Comparison of ENCODE assay signal across 18 cellular contexts in genomic region chr1:42164551-42165420, GRCh38. TPM values are rescaled to one million over a fixed set of nuclear protein-coding genes. Genes with fewer than 3 reads are reported as not detected.
DNase-seq lines count a peak whose midpoint lies in the region; ATAC-seq and TF ChIP-seq lines count a peak whose summit lies in the region.
"Had no signal": no experiment of that assay in that cellular context is flagged by ENCODE, and none has a peak within 500 bp of the region (broad histone marks: within the 10 kb centered on the region; RNA-seq: fewer than 3 reads in every experiment).

TSS of gene GUCA2A (minus strand) at chr1:42164745. CDS start at chr1:42164712, 33 bp downstream.

- no peaks in the 10 kb centered on the region for H3K79me2 ChIP-seq in mammary epithelial cell (ENCODE audit: insufficient read depth, low read length)

- H3K9ac ChIP-seq in mammary epithelial cell (ENCODE audit: insufficient read depth, low read length) (no peak within 1 kb of the TSS), mucosa of rectum (ENCODE audit: low read depth in 1 of 2, low read length in 2 of 2) (peak within 1 kb of the TSS; percentile 52 to 76)

- CTCF ChIA-PET in mammary epithelial cell (lab: Charles Lee; ENCODE audit: low non-redundant PET) = no interaction called here

- no TSS peak for BruUV-seq in mammary epithelial cell (replicated peaks; lab: Mats Ljungman, UMichigan)

- H3K4me2 ChIP-seq in mammary epithelial cell (ENCODE audit: insufficient read depth, low read depth, low read length) = peak within 1 kb of the TSS; percentile 15

- dilution Hi-C loops in mammary epithelial cell (cut with HindIII; ENCODE audit: low sequenced_read_pairs) = no loop called here

- no peak for TF ChIP-seq POLR2A in upper lobe of left lung (IDR thresholded peaks at IDR 0.05)

- H3K27me3 ChIP-seq in mammary epithelial cell (ENCODE audit: insufficient read depth, low read length) (no peaks in the 10 kb centered on the region), mucosa of rectum (ENCODE audit: control insufficient read depth in 2 of 2, insufficient read depth in 2 of 2, low read length in 2 of 2) (no peaks in the 10 kb centered on the region), upper lobe of left lung (no peaks in the 10 kb centered on the region), left lung (no peaks in the 10 kb centered on the region)
- H3K27me3 ChIP-seq: suprapubic skin had no signal

- in situ Hi-C loops in mammary epithelial cell (cut with MboI; ENCODE audit: low sequenced_read_pairs in 2 of 2) = no loop called here

- intact Hi-C loops in mammary epithelial cell (cut with micrococcal nuclease) = no loop called here
- intact Hi-C loops in left lung (cut with DNase I) = no loop called here

- H3K27ac ChIP-seq in mammary epithelial cell (ENCODE audit: insufficient read depth, low read depth, low read length) (no peak within 1 kb of the TSS), mucosa of rectum (ENCODE audit: low read depth in 2 of 2, low read length in 2 of 2) (peak within 1 kb of the TSS; percentile 84 to 88), upper lobe of left lung (peak within 1 kb of the TSS in 3 of 4 donors; percentile 10 to 42 (median 32)), left lung (no peak within 1 kb of the TSS)
- H3K27ac ChIP-seq: coronary artery, suprapubic skin had no signal

- DNase-seq in LoVo (ENCODE audit: low spot score) = peak; percentile 12
- DNase-seq in mammary epithelial cell = no peak
- DNase-seq in upper lobe of left lung = no peak
- no peak for DNase-seq in left lung
- DNase-seq in NCI-H1092 (lab: John Stamatoyannopoulos, UW) = no peak
- DNase-seq: activated CD8-positive, alpha-beta T cell treated with anti-CD3 and anti-CD28 coated beads for 36 hours; activated naive CD4-positive, alpha-beta T cell treated with anti-CD3 and anti-CD28 coated beads, Interleukin-2, amount 10 ng/mL, durations not matched to agents 7 days and 5 days; activated T-cell treated with anti-CD3 and anti-CD28 coated beads, Interleukin-2, amount 50 U/mL, for 4 hours; GOT3; NCI-H2171; T-helper 2 cell had no signal

- no peak within 1 kb of the TSS for H3K4me3 ChIP-seq in mammary epithelial cell (replicated peaks in 1 of 3; ENCODE audit: insufficient read depth in 1 of 3, low read depth in 2 of 3, low read length in 3 of 3)
- peak within 1 kb of the TSS; percentile 51 to 61 for H3K4me3 ChIP-seq in mucosa of rectum (ENCODE audit: low read length in 2 of 2)
- H3K4me3 ChIP-seq in upper lobe of left lung = no peak within 1 kb of the TSS
- H3K4me3 ChIP-seq in left lung = no peak within 1 kb of the TSS
- H3K4me3 ChIP-seq: coronary artery, suprapubic skin had no signal

- H3K9me3 ChIP-seq in mammary epithelial cell (replicated peaks; ENCODE audit: insufficient read depth, low read length) (no peaks in the 10 kb centered on the region), mucosa of rectum (ENCODE audit: control insufficient read depth in 2 of 2, low read length in 2 of 2) (peaks cover 0 to 2% of the 10 kb centered on the region in 2 donors), upper lobe of left lung (peaks cover 0 to 8% (median 5%) of the 10 kb centered on the region in 4 donors), left lung (peaks cover 0 to 10% of the 10 kb centered on the region in 2 donors)
- H3K9me3 ChIP-seq: suprapubic skin had no signal

- H3K4me1 ChIP-seq in mammary epithelial cell (ENCODE audit: insufficient read depth, low read length) (peaks cover 23% of the 10 kb centered on the region), mucosa of rectum (ENCODE audit: control insufficient read depth in 2 of 2, insufficient read depth in 2 of 2, low read length in 2 of 2) (peaks cover 29 to 50% of the 10 kb centered on the region in 2 donors), upper lobe of left lung (peaks cover 9 to 21% (median 13%) of the 10 kb centered on the region in 4 donors), left lung (peaks cover 0 to 14% of the 10 kb centered on the region in 2 donors)

- no peak within 1 kb of the TSS for H2AFZ ChIP-seq in mammary epithelial cell (ENCODE audit: low read depth, low read length)

- ATAC-seq in upper lobe of left lung (ENCODE audit: low FRiP score in 2 of 2) (no peak), GM18909 (IDR thresholded peaks at IDR 0.05; ENCODE audit: poor library complexity, unreplicated experiment) (no peak), left lung (no peak)
- ATAC-seq: activated CD8-positive, alpha-beta T cell treated with anti-CD3 and anti-CD28 coated beads for 36 hours; activated T-cell treated with anti-CD3 and anti-CD28 coated beads, Interleukin-2, amount 50 U/mL, for 4 hours had no signal

- TF ChIP-seq CTCF in mammary epithelial cell (conservative IDR thresholded peaks at IDR 0.05 in 1 of 2, IDR thresholded peaks at IDR 0.05 in 1 of 2; ENCODE audit: extremely low read depth in 1 of 2, insufficient read depth in 1 of 2, low read depth in 1 of 2, low read length in 2 of 2) (no peak), upper lobe of left lung (IDR thresholded peaks at IDR 0.05) (no peak), left lung (IDR thresholded peaks at IDR 0.05) (no peak)

- H4K20me1 ChIP-seq in mammary epithelial cell (ENCODE audit: insufficient read depth, low read length) = no peaks in the 10 kb centered on the region

- H3K36me3 ChIP-seq in mammary epithelial cell (ENCODE audit: insufficient read depth, low read length) (no peaks in the 10 kb centered on the region), mucosa of rectum (ENCODE audit: control insufficient read depth in 2 of 2, insufficient read depth in 2 of 2, low read length in 2 of 2) (no peaks in the 10 kb centered on the region), upper lobe of left lung (no peaks in the 10 kb centered on the region), left lung (no peaks in the 10 kb centered on the region)
- H3K36me3 ChIP-seq: suprapubic skin had no signal

- no peak for TF ChIP-seq EP300 in upper lobe of left lung (IDR thresholded peaks at IDR 0.05)

- 92% methylated on average over 14 of the region's 24 CpGs for WGBS in mammary epithelial cell (ENCODE audit: low coverage, missing lambda C conversion rate)
- 69 to 86% methylated on average over 12 to 24 of the region's 24 CpGs for WGBS in upper lobe of left lung, 2 donors

RNA-seq across cellular contexts. Expression of gene GUCA2A, which starts in this region (rescaled TPM):
- total RNA-seq in mammary epithelial cell (not detected), upper lobe of left lung (under 1 TPM in 1 of 6 donors, not detected in 5; 0.47 TPM), left lung (not detected)
- not detected for polyA plus RNA-seq in mammary epithelial cell
- not detected for polyA minus RNA-seq in mammary epithelial cell
- total RNA-seq: activated CD8-positive, alpha-beta T cell treated with anti-CD3 and anti-CD28 coated beads for 36 hours; activated T-cell treated with anti-CD3 and anti-CD28 coated beads, Interleukin-2, amount 50 U/mL, for 4 hours; neural crest cell; SK-MEL-5 had no signal
- polyA plus RNA-seq: keratinocyte had no signal

Comparison
In these comparisons a context has a peak if more than half of its experiments do, and no peak if none do; other contexts are left out.
1. H3K27ac ChIP-seq: peak in mucosa of rectum (2 of 2) and upper lobe of left lung (3 of 4); none in mammary epithelial cell (single experiment) and left lung (0 of 2).
2. H3K4me3 ChIP-seq: peak in mucosa of rectum (2 of 2); none in mammary epithelial cell (0 of 3), upper lobe of left lung (0 of 4) and left lung (0 of 2).